ENCODE assay signal across 19 cellular contexts in genomic region chr2:10307561-10308156, GRCh38. TPM values are rescaled to one million over a fixed set of nuclear protein-coding genes. Genes with fewer than 3 reads are reported as not detected.
A peak's percentile ranks its signal among the peaks of the same experiment; 100 is the strongest.
DNase-seq lines count a peak whose midpoint lies in the region; ATAC-seq and TF ChIP-seq lines count a peak whose summit lies in the region.
"Had no signal": no experiment of that assay in that cellular context is flagged by ENCODE, and none has a peak within 500 bp of the region (broad histone marks: within the 10 kb centered on the region; RNA-seq: fewer than 3 reads in every experiment).

No MANE protein-coding gene starts in this region.

- H3K9me3 ChIP-seq in T-helper 17 cell (ENCODE audit: control insufficient read depth, low read length, poor library complexity, severe bottlenecking), result no peaks in the 10 kb centered on the region
- no peaks in the 10 kb centered on the region for H3K9me3 ChIP-seq in transverse colon

- no peak overlapping the region for H3K27ac ChIP-seq in transverse colon

- no peak for ATAC-seq in stimulated activated naive CD8-positive, alpha-beta T cell treated with anti-CD3 and anti-CD28 coated beads, Interleukin-15, Interleukin-2, amounts not matched to agents 100 U/mL and 50 U/mL, for 24 hours
- ATAC-seq in T-helper 17 cell (no peak), GM18907 (IDR thresholded peaks at IDR 0.05; ENCODE audit: unreplicated experiment) (no peak), HG03039 (IDR thresholded peaks at IDR 0.05; ENCODE audit: unreplicated experiment) (no peak)
- ATAC-seq: effector memory CD8-positive, alpha-beta T cell had no signal

- no peaks in the 10 kb centered on the region for H3K36me3 ChIP-seq in transverse colon

- WGBS in transverse colon (ENCODE audit: low coverage in 1 of 2), 2 donors, result 76 to 90% methylated on average over 4 to 7 of the region's 7 CpGs

- H3K4me1 ChIP-seq in transverse colon, result peaks cover 15 to 33% (median 19%) of the 10 kb centered on the region in 4 donors

- no peak for TF ChIP-seq CTCF in fibroblast of villous mesenchyme (IDR thresholded peaks at IDR 0.05; ENCODE audit: insufficient read depth, low read depth, low read length)
- TF ChIP-seq CTCF in transverse colon (IDR thresholded peaks at IDR 0.05), result no peak

- intact Hi-C loops in transverse colon (cut with DNase I; ENCODE audit: low total_unique reads), result no loop called here

- TF ChIP-seq POLR2A in transverse colon (IDR thresholded peaks at IDR 0.05), result no peak

- H3K36me3 Mint-ChIP-seq in stimulated activated naive CD8-positive, alpha-beta T cell treated with anti-CD3 and anti-CD28 coated beads, Interleukin-15, Interleukin-2, amounts not matched to agents 100 ng/mL and 50 ng/mL, for 24 hours (ENCODE audit: low read depth), result peaks cover 6% of the 10 kb centered on the region
- H3K36me3 Mint-ChIP-seq in T-helper 17 cell (ENCODE audit: low read depth), result no peaks in the 10 kb centered on the region
- H3K36me3 Mint-ChIP-seq: mesothelial cell of epicardium had no signal

- no peak for TF ChIP-seq EP300 in transverse colon (IDR thresholded peaks at IDR 0.05; ENCODE audit: low read depth)

- no peaks in the 10 kb centered on the region for H3K9me3 Mint-ChIP-seq in stimulated activated naive CD8-positive, alpha-beta T cell treated with anti-CD3 and anti-CD28 coated beads, Interleukin-15, Interleukin-2, amounts not matched to agents 100 ng/mL and 50 ng/mL, for 24 hours
- H3K9me3 Mint-ChIP-seq: central memory CD8-positive, alpha-beta T cell; effector memory CD8-positive, alpha-beta T cell; mesothelial cell of epicardium had no signal

- H3K4me3 Mint-ChIP-seq in stimulated activated naive CD8-positive, alpha-beta T cell treated with anti-CD3 and anti-CD28 coated beads, Interleukin-15, Interleukin-2, amounts not matched to agents 100 ng/mL and 50 ng/mL, for 24 hours, result peak overlapping the region; percentile 18
- no peak overlapping the region for H3K4me3 Mint-ChIP-seq in T-helper 17 cell
- H3K4me3 Mint-ChIP-seq: central memory CD8-positive, alpha-beta T cell; mesothelial cell of epicardium had no signal

- H3K27me3 ChIP-seq in transverse colon, result no peaks in the 10 kb centered on the region

- H3K27me3 Mint-ChIP-seq in stimulated activated naive CD8-positive, alpha-beta T cell treated with anti-CD3 and anti-CD28 coated beads, Interleukin-15, Interleukin-2, amounts not matched to agents 100 ng/mL and 50 ng/mL, for 24 hours, result no peaks in the 10 kb centered on the region
- H3K27me3 Mint-ChIP-seq in T-helper 17 cell, result no peaks in the 10 kb centered on the region
- H3K27me3 Mint-ChIP-seq: central memory CD8-positive, alpha-beta T cell; effector memory CD8-positive, alpha-beta T cell had no signal

- no peak for DNase-seq in stimulated activated naive CD8-positive, alpha-beta T cell treated with anti-CD3 and anti-CD28 coated beads, Interleukin-15, Interleukin-2, amounts not matched to agents 100 U/mL and 50 U/mL, for 24 hours
- DNase-seq in T-helper 17 cell, result no peak
- DNase-seq in fibroblast of villous mesenchyme (ENCODE audit: low read depth), result peak; percentile 49
- DNase-seq in NCI-H2107 (lab: John Stamatoyannopoulos, UW), result no peak
- no peak for DNase-seq in transverse colon
- DNase-seq: activated CD4-positive, alpha-beta T cell treated with anti-CD3 and anti-CD28 coated beads, Interleukin-2, amount 50 U/mL, for 1 hour; amniotic stem cell; effector memory CD8-positive, alpha-beta T cell; GDM1; hypothalamus; kidney; NCI-H146; NCI-H345; SHP77 had no signal

- peaks cover 61% of the 10 kb centered on the region for H3K4me1 Mint-ChIP-seq in stimulated activated naive CD8-positive, alpha-beta T cell treated with anti-CD3 and anti-CD28 coated beads, Interleukin-15, Interleukin-2, amounts not matched to agents 100 ng/mL and 50 ng/mL, for 24 hours (ENCODE audit: low read depth)
- peaks cover 29% of the 10 kb centered on the region for H3K4me1 Mint-ChIP-seq in T-helper 17 cell

- H3K27ac Mint-ChIP-seq in stimulated activated naive CD8-positive, alpha-beta T cell treated with anti-CD3 and anti-CD28 coated beads, Interleukin-15, Interleukin-2, amounts not matched to agents 100 ng/mL and 50 ng/mL, for 24 hours, result no peak overlapping the region
- peak overlapping the region; percentile 8 for H3K27ac Mint-ChIP-seq in T-helper 17 cell
- H3K27ac Mint-ChIP-seq: mesothelial cell of epicardium had no signal

- in situ Hi-C loops in transverse colon (cut with MboI; ENCODE audit: low pct_ligation_motif_present in 1 of 4, low pct_unique_long_range_greater_than_20kb in 1 of 4, low sequenced_read_pairs in 3 of 4), result no loop called here

- H3K4me3 ChIP-seq in fibroblast of villous mesenchyme (ENCODE audit: low read depth, low read length), result no peak overlapping the region
- no peak overlapping the region for H3K4me3 ChIP-seq in transverse colon

RNA-seq across cellular contexts. Expression of gene HPCAL1, which starts 5.0 kb away (rescaled TPM):
- total RNA-seq in T-helper 17 cell, result 10 to 100 TPM; 44.2 TPM
- total RNA-seq in fibroblast of villous mesenchyme, result 51.5 and 60.0 TPM in 2 replicates
- total RNA-seq in transverse colon, result 100 to 1,000 TPM in 3 of 4 donors, 10 to 100 TPM in 1; 88.9 to 221 (median 129) TPM
